20 cellular contexts compared by ENCODE assay signal in the genomic region with DNA sequence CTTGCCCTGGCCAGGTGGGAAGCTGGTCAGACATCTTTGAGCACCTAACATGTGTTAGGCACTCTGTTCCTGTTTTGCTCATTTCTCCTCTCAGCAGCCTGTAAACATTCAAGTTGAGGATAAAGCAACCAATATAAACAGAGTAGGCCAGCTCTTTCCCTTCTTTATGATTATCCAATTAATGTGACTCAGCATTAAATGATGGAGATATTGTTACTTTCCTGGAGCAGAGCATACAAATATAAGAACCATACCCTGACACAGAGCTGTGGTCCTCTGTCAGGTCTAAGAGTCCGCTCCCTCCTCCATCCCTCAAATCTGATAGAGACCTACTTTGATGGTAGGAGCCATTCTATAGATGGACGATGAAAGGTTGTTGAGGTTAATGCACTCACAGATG. TPM values are rescaled to one million over a fixed set of nuclear protein-coding genes. Genes with fewer than 3 reads are reported as not detected.
DNase-seq lines count a peak whose midpoint lies in the region; ATAC-seq, FAIRE-seq and TF ChIP-seq lines count a peak whose summit lies in the region.
"Had no signal": no experiment of that assay in that cellular context is flagged by ENCODE, and none has a peak within 500 bp of the region (broad histone marks: within the 10 kb centered on the region; RNA-seq: fewer than 3 reads in every experiment).

No MANE protein-coding gene starts in this region.

- H4K5ac ChIP-seq in IMR-90 (ENCODE audit: low read depth, low read length), result no peak overlapping the region

- CTCF ChIA-PET in A549 (lab: Yijun Ruan, JAX) (interaction anchor here (0.8 to 1.3 kb wide), 3 partner anchors 11 to 35 kb away, joined by 3 to 5 read pairs (median 3); no protein-coding TSS in a partner anchor), IMR-90 (lab: Yijun Ruan, JAX) (no interaction called here), K562 (lab: Yijun Ruan, JAX; ENCODE audit: low intra/inter-chr PET ratio) (no interaction called here), SK-N-SH (lab: Yijun Ruan, JAX) (interaction anchor here (0.8 to 1.4 kb wide), 2 partner anchors 12 to 106 kb away, joined by 3 to 6 read pairs; no protein-coding TSS in a partner anchor)

- FAIRE-seq in A549 (lab: Jason Lieb, UNC) (no peak), K562 (lab: Jason Lieb, UNC) (no peak)
- FAIRE-seq: GM12878 had no signal

- no peaks in the 10 kb centered on the region for H3K79me1 ChIP-seq in IMR-90 (ENCODE audit: low read depth in 1 of 2, low read length in 2 of 2)

- no peak overlapping the region for H3K56ac ChIP-seq in IMR-90 (ENCODE audit: extremely low read depth, insufficient read depth, low read length)

- no peak for TF ChIP-seq CTCF in A549 (IDR thresholded peaks at IDR 0.05)
- no peak for TF ChIP-seq CTCF in IMR-90 (conservative IDR thresholded peaks at IDR 0.05; ENCODE audit: low read depth, low read length)
- TF ChIP-seq CTCF in K562 (IDR thresholded peaks at IDR 0.05 in 2 of 3, conservative IDR thresholded peaks at IDR 0.05 in 1 of 3; ENCODE audit: insufficient read depth in 2 of 3, low read depth in 1 of 3, low read length in 3 of 3), result no peak
- no peak for TF ChIP-seq CTCF in hepatocyte (IDR thresholded peaks at IDR 0.05; ENCODE audit: poor library complexity)
- no peak for TF ChIP-seq CTCF in SK-N-SH (IDR thresholded peaks at IDR 0.05)

- H4K8ac ChIP-seq in IMR-90 (ENCODE audit: low read depth in 2 of 2, low read length in 2 of 2), result no peak overlapping the region; a peak in 1 of 4 replicates

- H3K23ac ChIP-seq in IMR-90 (ENCODE audit: low read depth, low read length), result no peak overlapping the region

- H3K14ac ChIP-seq in IMR-90 (replicated peaks; ENCODE audit: low read depth, low read length), result peak overlapping the region; percentile 41; the same call in 1 of the 2 replicates

- no peak overlapping the region for H2BK15ac ChIP-seq in IMR-90 (ENCODE audit: low read depth, low read length)

- no peak overlapping the region for H3K4me3 ChIP-seq in A549
- no peak overlapping the region for H3K4me3 ChIP-seq in IMR-90 (ENCODE audit: insufficient read depth, low read depth, low read length)
- H3K4me3 ChIP-seq in K562, result no peak overlapping the region
- H3K4me3 ChIP-seq in hepatocyte, result no peak overlapping the region
- no peak overlapping the region for H3K4me3 ChIP-seq in SK-N-SH (ENCODE audit: low read depth in 2 of 2, low read length in 1 of 2)
- H3K4me3 ChIP-seq: GM12878, GM23248, HAP-1 had no signal

- DNase-seq in A549 (ENCODE audit: low read depth in 1 of 2, low spot score in 1 of 2) (no peak), IMR-90 (no peak), K562 (ENCODE audit: extremely low read depth in 1 of 4, low spot score in 3 of 4) (no peak), hepatocyte (ENCODE audit: low spot score) (no peak), NCI-H146 treated with DMSO at 0.1 percent for 48 hours (lab: John Stamatoyannopoulos, UW; ENCODE audit: unreplicated experiment) (no peak), SK-N-SH (no peak)
- DNase-seq: ACHN; BE2C; C1 segment of cervical spinal cord; CD4-positive, alpha-beta T cell; DMS 273 treated with DMSO at 0.1 percent for 48 hours; DMS53; DND-41; EL; GM23248; KBM-7 had no signal

- 94% methylated on average over 2 of the region's 2 CpGs for WGBS in A549 (ENCODE audit: missing lambda C conversion rate)
- WGBS in IMR-90 (ENCODE audit: extremely low coverage in 2 of 2, insufficient read length in 1 of 2), 2 experiments, result no CpG with 5 or more reads among the region's 2 CpGs
- WGBS in K562 (ENCODE audit: insufficient coverage, low coverage, missing lambda C conversion rate), result 73% methylated on average over 2 of the region's 2 CpGs
- 98% methylated on average over 2 of the region's 2 CpGs for WGBS in hepatocyte (ENCODE audit: low lambda C conversion rate, missing lambda C conversion rate)
- WGBS in SK-N-SH (ENCODE audit: low lambda C conversion rate), result 100% methylated on average over 2 of the region's 2 CpGs

- TF ChIP-seq EP300 in A549 (IDR thresholded peaks at IDR 0.05) (no peak), K562 (IDR thresholded peaks at IDR 0.05; ENCODE audit: low read length) (no peak), SK-N-SH (IDR thresholded peaks at IDR 0.05; ENCODE audit: borderline replicate concordance in 1 of 2, low read depth in 1 of 2, low read length in 1 of 2) (no peak)

- H2BK120ac ChIP-seq in IMR-90 (ENCODE audit: low read depth, low read length), result no peak overlapping the region

- intact Hi-C loops in IMR-90 (cut with micrococcal nuclease) (no loop called here), K562 (cut with micrococcal nuclease) (no loop called here)

- no peak overlapping the region for H3K18ac ChIP-seq in IMR-90 (ENCODE audit: low read depth, low read length)

- no peak overlapping the region for H2AK9ac ChIP-seq in IMR-90 (replicated peaks; ENCODE audit: low read depth, low read length, poor library complexity)

- no peak overlapping the region for H2AFZ ChIP-seq in IMR-90 (replicated peaks; ENCODE audit: low read length, poor library complexity)
- no peak overlapping the region for H2AFZ ChIP-seq in K562 (ENCODE audit: low read depth, low read length)
- H2AFZ ChIP-seq in hepatocyte, result no peak overlapping the region
- no peak overlapping the region for H2AFZ ChIP-seq in SK-N-SH (ENCODE audit: low read depth)
- H2AFZ ChIP-seq: GM23248 had no signal

- no peak overlapping the region for H2BK5ac ChIP-seq in IMR-90 (ENCODE audit: low read depth, low read length, poor library complexity, severe bottlenecking)

- TF ChIP-seq RAD21 in A549 (conservative IDR thresholded peaks at IDR 0.05 in 1 of 2, IDR thresholded peaks at IDR 0.05 in 1 of 2) (no peak), IMR-90 (IDR thresholded peaks at IDR 0.05; ENCODE audit: low read length) (no peak), K562 (CRISPR knock-in tag; conservative IDR thresholded peaks at IDR 0.05 in 1 of 2, IDR thresholded peaks at IDR 0.05 in 1 of 2) (no peak), SK-N-SH (IDR thresholded peaks at IDR 0.05; ENCODE audit: low read length) (no peak)

- H3K4me1 ChIP-seq in A549, result peaks cover 38% of the 10 kb centered on the region
- peaks cover 11% of the 10 kb centered on the region for H3K4me1 ChIP-seq in IMR-90 (ENCODE audit: control insufficient read depth, insufficient read depth, low read length)
- peaks cover 4 to 36% of the 10 kb centered on the region in 2 experiments; a peak in 4 of 5 replicates for H3K4me1 ChIP-seq in K562 (replicated peaks in 1 of 2; ENCODE audit: control insufficient read depth in 2 of 2, insufficient read depth in 2 of 2, low read length in 2 of 2)
- peaks cover 8% of the 10 kb centered on the region for H3K4me1 ChIP-seq in hepatocyte (ENCODE audit: insufficient read depth)
- H3K4me1 ChIP-seq in SK-N-SH (ENCODE audit: control insufficient read depth in 1 of 2, insufficient read depth in 2 of 2, low read depth in 1 of 2, low read length in 1 of 2), result peaks cover 19 to 28% of the 10 kb centered on the region in 2 experiments; a peak in 3 of 4 replicates
- H3K4me1 ChIP-seq: HAP-1 had no signal

- peaks cover 3% of the 10 kb centered on the region for H3F3A ChIP-seq in SK-N-SH (replicated peaks; ENCODE audit: insufficient read depth)

- H4K20me1 ChIP-seq in IMR-90 (ENCODE audit: insufficient read depth, low read length) (no peaks in the 10 kb centered on the region), K562 (replicated peaks; ENCODE audit: control insufficient read depth, insufficient read depth, low read length) (no peaks in the 10 kb centered on the region), hepatocyte (ENCODE audit: insufficient read depth, poor library complexity, severe bottlenecking) (no peaks in the 10 kb centered on the region), SK-N-SH (ENCODE audit: insufficient read depth) (no peaks in the 10 kb centered on the region)

- peak overlapping the region; percentile 87; the same call in 1 of the 2 replicates for H2AK5ac ChIP-seq in IMR-90 (ENCODE audit: low read depth, low read length)

- H3K27me3 ChIP-seq in IMR-90 (ENCODE audit: control insufficient read depth, insufficient read depth, low read length) (no peaks in the 10 kb centered on the region), K562 (ENCODE audit: control insufficient read depth in 2 of 2, insufficient read depth in 2 of 2, low read length in 2 of 2) (no peaks in the 10 kb centered on the region), hepatocyte (no peaks in the 10 kb centered on the region), SK-N-SH (ENCODE audit: insufficient read depth) (no peaks in the 10 kb centered on the region)
- H3K27me3 ChIP-seq: BE2C had no signal

- 0 out of 2 replicates have a peak overlapping the region, but pooled peaks have one; percentile 30 for H4K91ac ChIP-seq in IMR-90 (ENCODE audit: insufficient read depth, low read depth, low read length)

- POLR2A ChIA-PET in A549 (lab: Yijun Ruan, JAX) (no interaction called here), IMR-90 (lab: Charles Lee; ENCODE audit: unreplicated experiment) (interaction anchor here (0.5 kb wide), 1 partner anchor 989 kb away, joined by 3 read pairs; no protein-coding TSS in a partner anchor), K562 (lab: Yijun Ruan, JAX) (interaction anchor here (0.8 to 1.2 kb wide), 2 partner anchors 30 to 38 kb away, joined by 3 to 6 read pairs; no protein-coding TSS in a partner anchor), SK-N-SH (lab: Yijun Ruan, JAX) (no interaction called here)

- H3K4me2 ChIP-seq in A549 (no peak overlapping the region), IMR-90 (ENCODE audit: low read depth, low read length) (no peak overlapping the region), K562 (ENCODE audit: insufficient read depth, low read length) (no peak overlapping the region), hepatocyte (no peak overlapping the region), SK-N-SH (no peak overlapping the region)

- H3K9me3 ChIP-seq in A549 (no peaks in the 10 kb centered on the region), IMR-90 (ENCODE audit: control insufficient read depth, insufficient read depth, low read length) (no peaks in the 10 kb centered on the region), K562 (replicated peaks; ENCODE audit: control insufficient read depth, insufficient read depth, low read depth, low read length) (no peaks in the 10 kb centered on the region), hepatocyte (ENCODE audit: low read depth) (no peaks in the 10 kb centered on the region), SK-N-SH (no peaks in the 10 kb centered on the region)
- H3K9me3 ChIP-seq: BE2C, HAP-1 had no signal

- no peaks in the 10 kb centered on the region for H3K36me3 ChIP-seq in IMR-90 (ENCODE audit: control insufficient read depth, insufficient read depth, low read length)
- H3K36me3 ChIP-seq in K562 (ENCODE audit: control insufficient read depth, insufficient read depth, low read length), result no peaks in the 10 kb centered on the region
- no peaks in the 10 kb centered on the region for H3K36me3 ChIP-seq in hepatocyte (replicated peaks; ENCODE audit: insufficient read depth, low read depth)
- no peaks in the 10 kb centered on the region for H3K36me3 ChIP-seq in SK-N-SH (replicated peaks in 1 of 2; ENCODE audit: control insufficient read depth in 1 of 2, insufficient read depth in 2 of 2, low read length in 1 of 2)
- H3K36me3 ChIP-seq: BE2C, HAP-1 had no signal

- BruUV-seq in IMR-90 (replicated peaks; lab: Mats Ljungman, UMichigan) (no TSS peak), K562 (replicated peaks; lab: Mats Ljungman, UMichigan) (no TSS peak)

- TF ChIP-seq POLR2A in A549 (IDR thresholded peaks at IDR 0.05; ENCODE audit: low read length) (no peak), IMR-90 (IDR thresholded peaks at IDR 0.05; ENCODE audit: low read depth, low read length) (no peak), K562 (conservative IDR thresholded peaks at IDR 0.05) (no peak)

- H2BK20ac ChIP-seq in IMR-90 (ENCODE audit: low read depth, low read length), result 0 out of 2 replicates have a peak overlapping the region, but pooled peaks have one; percentile 1

- H3K9me2 ChIP-seq in hepatocyte (replicated peaks; ENCODE audit: insufficient read depth), result no peaks in the 10 kb centered on the region
- no peaks in the 10 kb centered on the region for H3K9me2 ChIP-seq in SK-N-SH

- no peaks in the 10 kb centered on the region for H3K79me2 ChIP-seq in K562 (ENCODE audit: control insufficient read depth, insufficient read depth, low read length)
- H3K79me2 ChIP-seq in hepatocyte, result no peaks in the 10 kb centered on the region
- H3K79me2 ChIP-seq in SK-N-SH (ENCODE audit: insufficient read depth), result no peaks in the 10 kb centered on the region

- in situ Hi-C loops in IMR-90 (cut with MboI; ENCODE audit: low sequenced_read_pairs), result no loop called here
- in situ Hi-C loops in K562 (cut with MboI), result no loop called here

- H3K9me1 ChIP-seq in IMR-90 (ENCODE audit: insufficient read depth, low read length) (peaks cover 14% of the 10 kb centered on the region), K562 (ENCODE audit: control insufficient read depth, insufficient read depth, low read length) (no peaks in the 10 kb centered on the region)

- ATAC-seq in A549, result no peak
- ATAC-seq in IMR-90 (ENCODE audit: low read depth), result no peak
- ATAC-seq in K562, result no peak
- no peak for ATAC-seq in GM18861 (IDR thresholded peaks at IDR 0.05; ENCODE audit: unreplicated experiment)
- ATAC-seq: GM12878 had no signal

- no peak overlapping the region for H3K9ac ChIP-seq in IMR-90 (ENCODE audit: low read depth, low read length)
- no peak overlapping the region for H3K9ac ChIP-seq in K562 (ENCODE audit: insufficient read depth in 1 of 2, low read depth in 2 of 2, low read length in 2 of 2)
- no peak overlapping the region for H3K9ac ChIP-seq in SK-N-SH
- H3K9ac ChIP-seq: GM23248 had no signal

- H3K4ac ChIP-seq in IMR-90 (ENCODE audit: low read depth, low read length), result 0 out of 2 replicates have a peak overlapping the region, but pooled peaks have one; percentile 24

- H3K27ac ChIP-seq in A549 (no peak overlapping the region; a peak in 1 of 6 replicates), IMR-90 (ENCODE audit: insufficient read depth, low read length) (no peak overlapping the region), K562 (ENCODE audit: extremely low read depth, low read depth, low read length) (no peak overlapping the region), hepatocyte (peak overlapping the region; percentile 15), SK-N-SH (ENCODE audit: low read depth in 2 of 2, low read length in 1 of 2) (no peak overlapping the region)

- dilution Hi-C loops in IMR-90 (cut with HindIII; ENCODE audit: low sequenced_read_pairs, unreplicated experiment), result no loop called here

RNA-seq across cellular contexts. Expression of gene AMOTL1, which starts 38.8 kb away (rescaled TPM):
- polyA plus RNA-seq in A549 (2011; rRNA removed) (12.2 TPM in 2 replicates), A549 (2017; fragmentation: RNase III; extraction: RNeasy Plus Mini Kit Qiagen cat#74134 plus additional on column Dnase treatment) (3.4 to 4.0 TPM (median 3.9 TPM) in 3 replicates), IMR-90 (2012; rRNA removed) (18.4 and 18.6 TPM in 2 replicates), K562 (2011; rRNA removed) (2.5 and 16.7 TPM in 2 replicates), K562 (2014; fragmentation: Illumina TruSeq; extraction: Trizol) (18.7 and 18.8 TPM in 2 replicates), K562 (2014; fragmentation: Nextera tagmentation; extraction: Ambion mirVana) (1 to 10 TPM; 4.0 to 4.7 TPM), K562 (2014; rRNA removed) (12.6 and 13.3 TPM in 2 replicates), hepatocyte (22.1 and 23.8 TPM in 2 replicates), SK-N-SH (2012; rRNA removed) (10.7 and 11.7 TPM in 2 replicates)
- polyA plus RNA-seq in A549 (2012; cell fraction: cytosol; rRNA removed), result 2.8 and 3.1 TPM in 2 replicates
- 4.4 and 5.1 TPM in 2 replicates for polyA plus RNA-seq in A549 (2012; cell fraction: nucleus; rRNA removed)
- polyA minus RNA-seq in A549 (2011; rRNA and poly(A)+ RNA removed), result 21.9 and 24.8 TPM in 2 replicates
- total RNA-seq in IMR-90 (2012; rRNA removed) (49.5 and 58.6 TPM in 2 replicates), K562 (2014; rRNA removed) (20.9 and 22.1 TPM in 2 replicates), K562 (2014; rRNA removed; fragmentation: Illumina TruSeq; extraction: Trizol) (14.0 and 14.4 TPM in 2 replicates), K562 (2015; rRNA removed; fragmentation: Illumina TruSeq; extraction: Trizol) (12.8 and 12.9 TPM in 2 replicates), K562 (2021) (29.9 and 35.4 TPM in 2 replicates), hepatocyte (46.7 and 57.7 TPM in 2 replicates)
- 7.3 and 11.0 TPM in 2 replicates for polyA plus RNA-seq in IMR-90 (2012; cell fraction: cytosol; rRNA removed)
- 12.2 and 20.9 TPM in 2 replicates for polyA plus RNA-seq in IMR-90 (2012; cell fraction: nucleus; rRNA removed; ENCODE audit: low replicate concordance)
- 33.3 and 42.6 TPM in 2 replicates for total RNA-seq in K562 (2011; cell fraction: chromatin; rRNA removed; ENCODE audit: low replicate concordance)
- 17.8 and 18.0 TPM in 2 replicates for total RNA-seq in K562 (2011; cell fraction: nucleolus; rRNA removed)
- total RNA-seq in K562 (2011; cell fraction: nucleoplasm; rRNA removed), result 26.3 and 39.2 TPM in 2 replicates
- polyA plus RNA-seq in K562 (2011; cell fraction: cytosol; rRNA removed), result 2.0 and 12.2 TPM in 2 replicates
- polyA plus RNA-seq in K562 (2011; cell fraction: nucleus; rRNA removed), result 3.0 and 21.5 TPM in 2 replicates
- polyA plus RNA-seq in K562 (2012), result 17.9 and 23.2 TPM in 2 replicates
- 5.5 and 37.5 TPM in 2 replicates for polyA minus RNA-seq in K562 (2011; rRNA and poly(A)+ RNA removed)
- 3.5 and 21.8 TPM in 2 replicates for polyA minus RNA-seq in K562 (2011; cell fraction: cytosol; rRNA and poly(A)+ RNA removed)
- polyA minus RNA-seq in K562 (2011; cell fraction: nucleus; rRNA and poly(A)+ RNA removed), result 3.9 and 17.8 TPM in 2 replicates
- 8.5 and 11.1 TPM in 2 replicates for polyA plus RNA-seq in SK-N-SH (2012; cell fraction: cytosol; rRNA removed)
- 8.1 and 12.3 TPM in 2 replicates for polyA plus RNA-seq in SK-N-SH (2012; cell fraction: nucleus; rRNA removed)
- total RNA-seq: HT-29 had no signal

Comparison
In these comparisons a context has a peak if more than half of its experiments do, and no peak if none do; other contexts are left out.
1. CTCF ChIA-PET loops: an anchor here in A549 (0.8 to 1.3 kb wide) and SK-N-SH (0.8 to 1.4 kb wide); none called in IMR-90 and K562.
2. POLR2A ChIA-PET loops: an anchor here in IMR-90 (0.5 kb wide) and K562 (0.8 to 1.2 kb wide); none called in A549 and SK-N-SH.
3. Of the 35 proteins assayed by ChIP-seq in both K562 and A549: peak only in K562: none; only in A549: MAFK; in both: none; in neither: 34.